ENCODE assay signal across 1 cellular context in genomic region chr3:194140520-194141414, GRCh38.
TF ChIP-seq lines count a peak whose summit lies in the region.

No MANE protein-coding gene starts in this region.

TF ChIP-seq in K562, 482 proteins besides CTCF, POLR2A, EP300 and RAD21 (continued from another document and continues in another):
- TF ChIP-seq ZBTB43 (CRISPR knock-in tag; IDR thresholded peaks at IDR 0.05) (no peak), ZBED1 (IDR thresholded peaks at IDR 0.05) (no peak), HDAC1 (IDR thresholded peaks at IDR 0.05) (0 out of 4 replicates have a peak, but pooled peaks of 1 of the 2 experiments have one; percentile 25), ATF1 (CRISPR knock-in tag; IDR thresholded peaks at IDR 0.05) (no peak), ATF1 (tag; IDR thresholded peaks at IDR 0.05) (0 out of 2 replicates have a peak, but pooled peaks have one; percentile 41), ZNF717 (CRISPR knock-in tag; IDR thresholded peaks at IDR 0.05) (no peak), ZNF584 (CRISPR knock-in tag; IDR thresholded peaks at IDR 0.05; ENCODE audit: low read depth) (no peak), MAFF (IDR thresholded peaks at IDR 0.05; ENCODE audit: low read length) (no peak), TAF1 (IDR thresholded peaks at IDR 0.05; ENCODE audit: control insufficient read depth, extremely low read depth, insufficient read depth, low read length, severe bottlenecking) (peak; percentile 24), MAFG (tag; conservative IDR thresholded peaks at IDR 0.05) (no peak), POLR2B (IDR thresholded peaks at IDR 0.05; ENCODE audit: low read depth, partially characterized antibody) (no peak), THRA (IDR thresholded peaks at IDR 0.05) (no peak), MXI1 (IDR thresholded peaks at IDR 0.05; ENCODE audit: low read depth, low read length) (no peak), ZNF511 (CRISPR knock-in tag; IDR thresholded peaks at IDR 0.05) (0 out of 2 replicates have a peak, but pooled peaks have one; percentile 29), ZKSCAN8 (CRISPR knock-in tag; IDR thresholded peaks at IDR 0.05) (no peak), ZNF408 (CRISPR knock-in tag; IDR thresholded peaks at IDR 0.05; ENCODE audit: low read depth) (no peak), NFE2L1 (tag; IDR thresholded peaks at IDR 0.05; ENCODE audit: borderline replicate concordance, low read depth) (no peak), IFI16 (CRISPR knock-in tag; IDR thresholded peaks at IDR 0.05) (no peak), TOE1 (IDR thresholded peaks at IDR 0.05; ENCODE audit: borderline replicate concordance) (0 out of 2 replicates have a peak, but pooled peaks have one; percentile 38), TOE1 (CRISPR knock-in tag; IDR thresholded peaks at IDR 0.05; ENCODE audit: borderline replicate concordance, low read depth) (no peak), MCM7 (IDR thresholded peaks at IDR 0.05) (no peak), NBN (IDR thresholded peaks at IDR 0.05; ENCODE audit: low read depth) (no peak), ZHX1 (conservative IDR thresholded peaks at IDR 0.05; ENCODE audit: low read length) (no peak), U2AF2 (optimal IDR thresholded peaks at IDR 0.05; ENCODE audit: low read depth, low read length) (no peak), FOXJ2 (tag; IDR thresholded peaks at IDR 0.05) (no peak), ZNF586 (CRISPR knock-in tag; conservative IDR thresholded peaks at IDR 0.05) (no peak), NR3C1 (CRISPR knock-in tag; IDR thresholded peaks at IDR 0.05) (no peak), ZBTB11 (CRISPR knock-in tag; IDR thresholded peaks at IDR 0.05) (peak in 1 of 3 experiments; percentile 70; a peak in 2 of 6 replicates), ZNF609 (CRISPR knock-in tag; IDR thresholded peaks at IDR 0.05; ENCODE audit: borderline replicate concordance) (no peak), PPARD (CRISPR knock-in tag; IDR thresholded peaks at IDR 0.05) (no peak), GABPA (tag; conservative IDR thresholded peaks at IDR 0.05; ENCODE audit: low read depth) (no peak), HNRNPL (IDR thresholded peaks at IDR 0.05; ENCODE audit: low read depth, low read length) (no peak), DPF2 (IDR thresholded peaks at IDR 0.05) (peak; percentile 74; the same call in 1 of the 2 replicates), MTA3 (IDR thresholded peaks at IDR 0.05; ENCODE audit: borderline replicate concordance) (peak; percentile 67), HDAC2 (IDR thresholded peaks at IDR 0.05) (peak; percentile 69; the same call in 1 of the 2 replicates), ZFX (CRISPR knock-in tag; IDR thresholded peaks at IDR 0.05) (peak; percentile 64), ATF4 (CRISPR knock-in tag; IDR thresholded peaks at IDR 0.05) (peak; percentile 60; the same call in 1 of the 2 replicates), PKNOX1 (IDR thresholded peaks at IDR 0.05) (no peak), ZFP91 (CRISPR knock-in tag; IDR thresholded peaks at IDR 0.05) (no peak), POLR2AphosphoS5 (IDR thresholded peaks at IDR 0.05; ENCODE audit: control insufficient read depth, insufficient read depth, low read depth, low read length) (0 out of 2 replicates have a peak, but pooled peaks have one; percentile 0), CCAR2 (IDR thresholded peaks at IDR 0.05; ENCODE audit: low read depth, low read length) (no peak), ZNF507 (tag; conservative IDR thresholded peaks at IDR 0.05) (no peak), MED1 (CRISPR knock-in tag; IDR thresholded peaks at IDR 0.05; ENCODE audit: borderline replicate concordance) (no peak), KHSRP (IDR thresholded peaks at IDR 0.05) (no peak), TEAD2 (tag; IDR thresholded peaks at IDR 0.05) (no peak), BRCA1 (IDR thresholded peaks at IDR 0.05) (no peak), BRCA1 (CRISPR knock-in tag; IDR thresholded peaks at IDR 0.05) (no peak), FOXK1 (CRISPR knock-in tag; IDR thresholded peaks at IDR 0.05; ENCODE audit: borderline replicate concordance) (no peak), EWSR1 (IDR thresholded peaks at IDR 0.05; ENCODE audit: borderline replicate concordance, low read depth, partially characterized antibody) (no peak), HNRNPK (IDR thresholded peaks at IDR 0.05; ENCODE audit: low read depth, low read length, poor library complexity, severe bottlenecking) (no peak), ZFP1 (CRISPR knock-in tag; IDR thresholded peaks at IDR 0.05) (no peak; the same call in 1 of the 2 replicates)
